ENCODE assay signal across 8 cellular contexts in genomic region chr2:96144481-96145027, GRCh38. TPM values are rescaled to one million over a fixed set of nuclear protein-coding genes. Genes with fewer than 3 reads are reported as not detected.
DNase-seq lines count a peak whose midpoint lies in the region; ATAC-seq, FAIRE-seq and TF ChIP-seq lines count a peak whose summit lies in the region.

No MANE protein-coding gene starts in this region.

- peak overlapping the region; percentile 73 for H3K9ac ChIP-seq in skeletal muscle satellite cell (ENCODE audit: low read depth, low read length)

- H3K27ac ChIP-seq in foreskin keratinocyte, result no peak overlapping the region

- H3K36me3 Mint-ChIP-seq in CD14-positive monocyte, result peaks cover 12 to 15% of the 10 kb centered on the region in 2 donors

- peak overlapping the region; percentile 99 for H3K4me2 ChIP-seq in skeletal muscle satellite cell (ENCODE audit: low read length)

- H3K4me1 ChIP-seq in foreskin keratinocyte (peaks cover 23% of the 10 kb centered on the region), skeletal muscle satellite cell (ENCODE audit: control insufficient read depth, insufficient read depth, low read length) (peaks cover 27% of the 10 kb centered on the region)

- no peaks in the 10 kb centered on the region for H3K9me3 ChIP-seq in skeletal muscle satellite cell (replicated peaks; ENCODE audit: low read length)

- H3K4me3 ChIP-seq in skeletal muscle satellite cell (ENCODE audit: low read length), result peak overlapping the region; percentile 78

- peaks cover 0 to 13% (median 3%) of the 10 kb centered on the region in 3 donors for H3K27me3 Mint-ChIP-seq in CD14-positive monocyte (ENCODE audit: low read depth in 3 of 3)

- DNase-seq in CD14-positive monocyte (ENCODE audit: low spot score) (peak; percentile 52), HT1080 (ENCODE audit: low read depth) (peak; percentile 10), foreskin keratinocyte (peak in 1 of 2 donors; percentile 23), RCC 7860 (ENCODE audit: low spot score) (no peak), inferior parietal cortex (ENCODE audit: extremely low spot score) (no peak), NCI-H2081 treated with DMSO at 0.1 percent for 48 hours (lab: John Stamatoyannopoulos, UW) (no peak)
- DNase-seq in activated CD8-positive, alpha-beta memory T cell treated with anti-CD3 and anti-CD28 coated beads for 24 hours, result peak; percentile 88

- H3K27me3 ChIP-seq in foreskin keratinocyte, result no peaks in the 10 kb centered on the region
- H3K27me3 ChIP-seq in skeletal muscle satellite cell (ENCODE audit: control insufficient read depth, insufficient read depth, low read length), result no peaks in the 10 kb centered on the region

- H3K4me1 Mint-ChIP-seq in CD14-positive monocyte, result peaks cover 60% of the 10 kb centered on the region

- ATAC-seq in foreskin keratinocyte, result peak; percentile 7

- FAIRE-seq in RCC 7860 (lab: Jason Lieb, UNC), result no peak

- peak overlapping the region; percentile 91 to 96 for H3K4me3 Mint-ChIP-seq in CD14-positive monocyte

- TF ChIP-seq CTCF in CD14-positive monocyte (IDR thresholded peaks at IDR 0.05) (no peak), foreskin keratinocyte (conservative IDR thresholded peaks at IDR 0.05) (no peak)

- intact Hi-C loops in CD14-positive monocyte (cut with micrococcal nuclease), result loop anchor here (10.0 kb wide), 2 partner anchors 120 to 390 kb away; partner anchors contain the start of genes ARID5A (in 2 of the 2), CIAO1 (in 1 of the 2) and TMEM127 (in 1 of the 2)

- H3K36me3 ChIP-seq in skeletal muscle satellite cell (ENCODE audit: insufficient read depth, low read length), result no peaks in the 10 kb centered on the region

- peaks cover 0 to 3% (median 0%) of the 10 kb centered on the region in 7 donors for H3K9me3 Mint-ChIP-seq in CD14-positive monocyte

- peak overlapping the region; percentile 30 to 93 (median 79) for H3K27ac Mint-ChIP-seq in CD14-positive monocyte

RNA-seq across cellular contexts. Expression of gene DUSP2, which starts 0.7 kb away (rescaled TPM):
- polyA plus RNA-seq in CD14-positive monocyte, result 10 to 100 TPM; 48.4 to 66.1 TPM
- 1.0 and 2.8 TPM in 2 replicates for total RNA-seq in HT1080 (2014; rRNA removed; shearing (Covaris generic))
- 0.99 and 2.1 TPM in 2 replicates for polyA plus RNA-seq in HT1080 (2015; cell fraction: cytosol; rRNA removed)
- polyA plus RNA-seq in HT1080 (2015; cell fraction: nucleus; rRNA removed), result 0.91 and 1.4 TPM in 2 replicates
- total RNA-seq in foreskin keratinocyte, result 1.9 and 2.6 TPM in 2 replicates
- polyA plus RNA-seq in foreskin keratinocyte, result 2.5 and 2.8 TPM in 2 replicates
- total RNA-seq in skeletal muscle satellite cell (2012; rRNA removed), result 1.7 and 1.8 TPM in 2 replicates

RNA-seq across cellular contexts. Expression of gene ASTL, which starts 6.3 kb away (rescaled TPM):
- polyA plus RNA-seq in CD14-positive monocyte (not detected), foreskin keratinocyte (not detected in 2 replicates)
- total RNA-seq in HT1080 (2014; rRNA removed; shearing (Covaris generic)), result not detected in 2 replicates
- polyA plus RNA-seq in HT1080 (2015; cell fraction: cytosol; rRNA removed), result not detected in 2 replicates
- polyA plus RNA-seq in HT1080 (2015; cell fraction: nucleus; rRNA removed), result not detected in 2 replicates
- not detected in 2 replicates for total RNA-seq in foreskin keratinocyte
- total RNA-seq in skeletal muscle satellite cell (2012; rRNA removed), result not detected in 2 replicates

RNA-seq across cellular contexts. Expression of gene ADRA2B, which starts 28.2 kb away (rescaled TPM):
- polyA plus RNA-seq in CD14-positive monocyte (not detected), foreskin keratinocyte (0.01 and 0.04 TPM in 2 replicates)
- not detected in 2 replicates for total RNA-seq in HT1080 (2014; rRNA removed; shearing (Covaris generic))
- not detected in 2 replicates for polyA plus RNA-seq in HT1080 (2015; cell fraction: cytosol; rRNA removed)
- polyA plus RNA-seq in HT1080 (2015; cell fraction: nucleus; rRNA removed), result not detected in 2 replicates
- total RNA-seq in foreskin keratinocyte, result 0.03 and 0.04 TPM in 2 replicates
- total RNA-seq in skeletal muscle satellite cell (2012; rRNA removed), result not detected in 2 replicates

Comparison
In these comparisons a context has a peak if more than half of its experiments do, and no peak if none do; other contexts are left out.
1. DNase-seq: peak in CD14-positive monocyte (single experiment), HT1080 (single experiment) and activated CD8-positive, alpha-beta memory T cell treated with anti-CD3 and anti-CD28 coated beads for 24 hours (single experiment); none in RCC 7860 (single experiment), inferior parietal cortex (single experiment) and NCI-H2081 treated with DMSO at 0.1 percent for 48 hours (single experiment).